8 cellular contexts compared by ENCODE assay signal in the genomic region with DNA sequence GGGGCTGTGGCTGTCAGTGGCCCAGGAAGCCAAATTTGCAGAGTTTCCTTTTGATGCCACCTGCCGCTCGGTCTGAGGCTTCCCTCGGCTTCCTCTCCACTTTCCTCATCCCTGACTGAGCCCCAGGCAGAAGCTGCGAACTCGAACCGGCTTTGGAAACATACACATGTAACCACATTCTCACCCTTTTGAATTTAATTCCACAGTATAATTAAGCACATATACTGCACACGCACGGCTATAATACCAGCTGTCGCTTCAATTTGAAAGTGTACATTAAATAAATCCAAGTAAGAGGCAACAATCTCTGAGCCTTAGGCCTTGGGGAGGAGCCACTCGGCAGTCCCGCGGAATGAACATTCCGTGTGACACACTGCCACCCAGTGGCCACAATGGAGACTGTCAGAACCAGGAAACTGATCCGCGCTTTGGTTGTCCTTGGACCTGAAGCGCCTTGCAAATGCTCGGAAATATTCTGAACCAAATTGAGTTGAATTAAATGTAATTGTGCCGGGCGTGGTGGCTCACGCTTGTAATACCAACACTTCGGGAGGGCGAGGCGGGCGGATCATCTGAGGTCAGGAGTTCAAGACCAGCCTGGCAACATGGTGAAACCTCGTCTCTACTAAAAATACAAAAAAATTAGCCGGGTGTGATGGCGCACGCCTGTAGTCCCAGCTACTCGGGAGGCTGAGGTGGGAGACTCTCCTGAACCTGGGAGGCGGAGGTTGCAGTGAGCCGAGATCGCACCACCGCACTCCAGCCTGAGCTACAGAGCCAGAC.
DNase-seq lines count a peak whose midpoint lies in the region.

No MANE protein-coding gene starts in this region.

- no peak overlapping the region for H3K23ac ChIP-seq in neuronal stem cell (ENCODE audit: low read depth, low read length, poor library complexity)

- no peaks in the 10 kb centered on the region for H3K79me1 ChIP-seq in neuronal stem cell (ENCODE audit: low read depth, low read length)

- H3K27me3 ChIP-seq in neuronal stem cell (ENCODE audit: control insufficient read depth in 3 of 3, insufficient read depth in 3 of 3, low read depth in 1 of 3, low read length in 3 of 3) (no peaks in the 10 kb centered on the region), subcutaneous abdominal adipose tissue (ENCODE audit: control insufficient read depth in 5 of 5, insufficient read depth in 4 of 5, low read length in 5 of 5) (no peaks in the 10 kb centered on the region)

- H3K36me3 ChIP-seq in neuronal stem cell (replicated peaks in 1 of 2; ENCODE audit: control insufficient read depth in 2 of 2, insufficient read depth in 2 of 2, low read length in 2 of 2), result no peaks in the 10 kb centered on the region
- H3K36me3 ChIP-seq in subcutaneous abdominal adipose tissue (ENCODE audit: control insufficient read depth in 5 of 5, insufficient read depth in 5 of 5, low read length in 5 of 5), result no peaks in the 10 kb centered on the region

- no peak overlapping the region for H2AK5ac ChIP-seq in neuronal stem cell (ENCODE audit: low read depth, low read length)

- H3K4me1 ChIP-seq in neuronal stem cell (ENCODE audit: control insufficient read depth in 2 of 2, insufficient read depth in 1 of 2, low read depth in 1 of 2, low read length in 2 of 2) (peaks cover 6 to 9% of the 10 kb centered on the region in 2 donors), subcutaneous abdominal adipose tissue (ENCODE audit: control insufficient read depth in 5 of 5, insufficient read depth in 5 of 5, low read length in 5 of 5) (peaks cover 0 to 14% (median 5%) of the 10 kb centered on the region in 5 donors)

- H2BK15ac ChIP-seq in neuronal stem cell (ENCODE audit: low read length), result no peak overlapping the region

- no peak overlapping the region for H3K4ac ChIP-seq in neuronal stem cell (ENCODE audit: low read length)

- H3K14ac ChIP-seq in neuronal stem cell (ENCODE audit: low read length), result no peak overlapping the region

- peak overlapping the region; percentile 84 for H2AFZ ChIP-seq in neuronal stem cell (ENCODE audit: low read length)

- H2BK120ac ChIP-seq in neuronal stem cell (ENCODE audit: low read depth, low read length), result no peak overlapping the region

- H3K9me3 ChIP-seq in neuronal stem cell (replicated peaks in 1 of 2; ENCODE audit: control insufficient read depth in 2 of 2, insufficient read depth in 1 of 2, low read depth in 1 of 2, low read length in 2 of 2), result no peaks in the 10 kb centered on the region
- H3K9me3 ChIP-seq in subcutaneous abdominal adipose tissue (ENCODE audit: control insufficient read depth in 5 of 5, low read length in 5 of 5), result no peaks in the 10 kb centered on the region

- no peak overlapping the region for H2BK5ac ChIP-seq in neuronal stem cell (ENCODE audit: low read length)

- DNase-seq in ELR (ENCODE audit: low read depth) (peak; percentile 76), H4 (ENCODE audit: low spot score) (peak; percentile 61), Kasumi-1 (lab: John Stamatoyannopoulos, UW) (peak; percentile 86 to 87), RPMI8226 (peak; percentile 83), foreskin melanocyte (peak; percentile 68), neuronal stem cell (ENCODE audit: low spot score) (peak; percentile 78)
- peak; percentile 93 for DNase-seq in activated effector memory CD4-positive, alpha-beta T cell treated with anti-CD3 and anti-CD28 coated beads, Interleukin-2, amount 50 U/mL, for 16 hours

- H4K8ac ChIP-seq in neuronal stem cell (ENCODE audit: low read depth, low read length), result no peak overlapping the region

- peak overlapping the region in 1 of 2 donors; percentile 47 for H3K4me3 ChIP-seq in neuronal stem cell (ENCODE audit: low read length in 2 of 2)
- peak overlapping the region; percentile 63 to 83 (median 70) for H3K4me3 ChIP-seq in subcutaneous abdominal adipose tissue (ENCODE audit: low read depth in 1 of 5, low read length in 5 of 5)

- H3K27ac ChIP-seq in neuronal stem cell (replicated peaks; ENCODE audit: low read length), result no peak overlapping the region
- no peak overlapping the region for H3K27ac ChIP-seq in subcutaneous abdominal adipose tissue (ENCODE audit: low read depth, low read length)

- WGBS in neuronal stem cell (ENCODE audit: extremely low coverage in 2 of 2, insufficient read length in 2 of 2, insufficient replicate concordance in 1 of 2), 2 donors, result no CpG with 5 or more reads among the region's 33 CpGs

- peak overlapping the region; percentile 49 for H3K4me2 ChIP-seq in neuronal stem cell (ENCODE audit: insufficient read depth, low read length, poor library complexity, severe bottlenecking)

- no peak overlapping the region for H4K91ac ChIP-seq in neuronal stem cell (ENCODE audit: low read depth, low read length, poor library complexity)

- no peak overlapping the region for H2BK12ac ChIP-seq in neuronal stem cell (ENCODE audit: low read length)

- H3K18ac ChIP-seq in neuronal stem cell (ENCODE audit: low read length), result no peak overlapping the region

- no peak overlapping the region for H3K9ac ChIP-seq in neuronal stem cell (ENCODE audit: low read depth, low read length, poor library complexity)
- H3K9ac ChIP-seq in subcutaneous abdominal adipose tissue (ENCODE audit: low read length in 5 of 5), result peak overlapping the region in 3 of 5 donors; percentile 60 to 74 (median 68)
